12 cellular contexts compared by ENCODE assay signal in genomic region chr2:190763901-190764514, GRCh38.
DNase-seq lines count a peak whose midpoint lies in the region; ATAC-seq and TF ChIP-seq lines count a peak whose summit lies in the region.
"Had no signal": no experiment of that assay in that cellular context is flagged by ENCODE, and none has a peak within 500 bp of the region (broad histone marks: within the 10 kb centered on the region; RNA-seq: fewer than 3 reads in every experiment).

No MANE protein-coding gene starts in this region.

- no peaks in the 10 kb centered on the region for H3K9me3 ChIP-seq in MG63

- no peak for TF ChIP-seq CTCF in epithelial cell of esophagus (IDR thresholded peaks at IDR 0.05; ENCODE audit: insufficient read depth, low read depth, low read length, missing control alignments)

- ATAC-seq in HG03469 (IDR thresholded peaks at IDR 0.05; ENCODE audit: unreplicated experiment) = peak; percentile 69

- DNase-seq in stimulated activated naive CD4-positive, alpha-beta T cell treated with Interleukin-2 at 50 U/mL for 16 hours (lab: John Stamatoyannopoulos, UW) = peak; percentile 32
- DNase-seq in stimulated activated naive CD4-positive, alpha-beta T cell (lab: John Stamatoyannopoulos, UW) = no peak
- DNase-seq in epithelial cell of esophagus (ENCODE audit: low read depth) (peak; percentile 59), superior temporal gyrus (ENCODE audit: extremely low spot score) (peak; percentile 50), KBM-7 (no peak), MG63 (no peak), NCI-H1436 (lab: John Stamatoyannopoulos, UW) (no peak)
- DNase-seq: cerebellar nuclear complex, MV-4-11, natural killer cell had no signal

- H3K4me3 ChIP-seq in epithelial cell of esophagus (ENCODE audit: low read length) (no peak overlapping the region), MG63 (no peak overlapping the region)
- H3K4me3 ChIP-seq: BLaER1 had no signal

- H3K36me3 ChIP-seq in MG63 = no peaks in the 10 kb centered on the region
- H3K36me3 ChIP-seq: BLaER1 had no signal

- in situ Hi-C loops in KBM-7 (cut with MboI; ENCODE audit: low pct_unique_long_range_greater_than_20kb, low sequenced_read_pairs) = no loop called here

- no peaks in the 10 kb centered on the region for H3K27me3 ChIP-seq in MG63
- H3K27me3 ChIP-seq: BLaER1 had no signal

Comparison
In these comparisons a context has a peak if more than half of its experiments do, and no peak if none do; other contexts are left out.
1. DNase-seq: peak in stimulated activated naive CD4-positive, alpha-beta T cell treated with Interleukin-2 at 50 U/mL for 16 hours (single experiment), epithelial cell of esophagus (single experiment) and superior temporal gyrus (single experiment); none in stimulated activated naive CD4-positive, alpha-beta T cell (0 of 6), KBM-7 (single experiment), MG63 (single experiment) and NCI-H1436 (single experiment).